20 cellular contexts compared by ENCODE assay signal in genomic region chr2:39017314-39017713, GRCh38.
DNase-seq lines count a peak whose midpoint lies in the region; ATAC-seq and FAIRE-seq lines count a peak whose summit lies in the region.
"Had no signal": no experiment of that assay in that cellular context is flagged by ENCODE, and none has a peak within 500 bp of the region (broad histone marks: within the 10 kb centered on the region; RNA-seq: fewer than 3 reads in every experiment).

No MANE protein-coding gene starts in this region.

- H3K4me3 Mint-ChIP-seq in activated CD4-positive, alpha-beta T cell treated with anti-CD3 and anti-CD28 coated beads, Interleukin-2, amount 10 ng/mL, durations not matched to agents 24 days and 14 days, result no peak overlapping the region
- H3K4me3 Mint-ChIP-seq in activated CD4-positive, alpha-beta T cell treated with anti-CD3 and anti-CD28 coated beads, Interleukin-2, amount 10 ng/mL, durations not matched to agents 7 days and 5 days, result no peak overlapping the region
- H3K4me3 Mint-ChIP-seq: CD4-positive, alpha-beta T cell; GM23338 had no signal

- CTCF ChIA-PET in activated CD4-positive, alpha-beta T cell treated with anti-CD3 and anti-CD28 coated beads, Interleukin-2, amount 10 ng/mL, durations not matched to agents 7 days and 5 days (lab: Charles Lee), result no interaction called here

- H3K4me3 ChIP-seq in subcutaneous abdominal adipose tissue (ENCODE audit: low read depth in 1 of 5, low read length in 5 of 5) (no peak overlapping the region), aorta (ENCODE audit: low read length in 2 of 2) (no peak overlapping the region)
- H3K4me3 ChIP-seq: A549, GM23338 had no signal

- H3K36me3 ChIP-seq in subcutaneous abdominal adipose tissue (ENCODE audit: control insufficient read depth in 5 of 5, insufficient read depth in 5 of 5, low read length in 5 of 5) (peaks cover 11 to 20% (median 15%) of the 10 kb centered on the region in 5 donors), aorta (ENCODE audit: control insufficient read depth in 1 of 2, insufficient read depth in 2 of 2, low read length in 1 of 2) (no peaks in the 10 kb centered on the region)

- H3K9me3 ChIP-seq in subcutaneous abdominal adipose tissue (ENCODE audit: control insufficient read depth in 5 of 5, low read length in 5 of 5), result no peaks in the 10 kb centered on the region
- no peaks in the 10 kb centered on the region for H3K9me3 ChIP-seq in aorta (ENCODE audit: control insufficient read depth, low read length)
- H3K9me3 ChIP-seq: A549, Caco-2 had no signal

- intact Hi-C loops in activated CD4-positive, alpha-beta T cell treated with anti-CD3 and anti-CD28 coated beads, Interleukin-2, amount 10 ng/mL, durations not matched to agents 24 days and 14 days (cut with micrococcal nuclease), result no loop called here
- intact Hi-C loops in aorta (cut with DNase I), result no loop called here

- no peaks in the 10 kb centered on the region for H3K27me3 Mint-ChIP-seq in activated CD4-positive, alpha-beta T cell treated with anti-CD3 and anti-CD28 coated beads, Interleukin-2, amount 10 ng/mL, durations not matched to agents 24 days and 14 days
- H3K27me3 Mint-ChIP-seq in activated CD4-positive, alpha-beta T cell treated with anti-CD3 and anti-CD28 coated beads, Interleukin-2, amount 10 ng/mL, durations not matched to agents 7 days and 5 days, result no peaks in the 10 kb centered on the region
- H3K27me3 Mint-ChIP-seq: CD4-positive, alpha-beta T cell had no signal

- H3K27ac ChIP-seq in subcutaneous abdominal adipose tissue (ENCODE audit: low read depth, low read length) (peak overlapping the region; percentile 73), aorta (ENCODE audit: low read depth in 1 of 2, low read length in 2 of 2) (no peak overlapping the region)
- H3K27ac ChIP-seq: 22Rv1, A549, C4-2B, HL-60 had no signal

- H3K9ac ChIP-seq in subcutaneous abdominal adipose tissue (ENCODE audit: low read length in 5 of 5), result no peak overlapping the region

- H3K36me3 Mint-ChIP-seq in activated CD4-positive, alpha-beta T cell treated with anti-CD3 and anti-CD28 coated beads, Interleukin-2, amount 10 ng/mL, durations not matched to agents 24 days and 14 days (ENCODE audit: low read depth), result peaks cover 42% of the 10 kb centered on the region
- H3K36me3 Mint-ChIP-seq in activated CD4-positive, alpha-beta T cell treated with anti-CD3 and anti-CD28 coated beads, Interleukin-2, amount 10 ng/mL, durations not matched to agents 7 days and 5 days (ENCODE audit: low read depth), result peaks cover 34% of the 10 kb centered on the region

- ATAC-seq in aorta (ENCODE audit: low FRiP score) (peak; percentile 60), GM21381 (IDR thresholded peaks at IDR 0.05; ENCODE audit: unreplicated experiment) (no peak)
- ATAC-seq: A549, GM23338 had no signal

- no peak for FAIRE-seq in frontal cortex (lab: Jason Lieb, UNC)
- FAIRE-seq: A549, D721Med, G401.6, GM12891 had no signal

- H3K27ac Mint-ChIP-seq in activated CD4-positive, alpha-beta T cell treated with anti-CD3 and anti-CD28 coated beads, Interleukin-2, amount 10 ng/mL, durations not matched to agents 24 days and 14 days, result peak overlapping the region; percentile 37
- no peak overlapping the region for H3K27ac Mint-ChIP-seq in activated CD4-positive, alpha-beta T cell treated with anti-CD3 and anti-CD28 coated beads, Interleukin-2, amount 10 ng/mL, durations not matched to agents 7 days and 5 days
- H3K27ac Mint-ChIP-seq: CD4-positive, alpha-beta T cell; GM23338 had no signal

- DNase-seq in activated CD4-positive, alpha-beta T cell treated with anti-CD3 and anti-CD28 coated beads, Interleukin-2, amount 10 ng/mL, durations not matched to agents 24 days and 14 days, result no peak
- no peak for DNase-seq in activated CD4-positive, alpha-beta T cell treated with anti-CD3 and anti-CD28 coated beads, Interleukin-2, amount 10 ng/mL, durations not matched to agents 7 days and 5 days
- peak; percentile 20 for DNase-seq in fibroblast of peridontal ligament (ENCODE audit: extremely low read depth)
- DNase-seq in aorta, result no peak
- no peak for DNase-seq in frontal cortex (ENCODE audit: low spot score in 2 of 2)
- DNase-seq in occipital lobe (lab: John Stamatoyannopoulos, UW), result no peak
- DNase-seq: AML-193; Caco-2; CD4-positive, alpha-beta T cell; HCEC 1CT had no signal

- POLR2A ChIA-PET in activated CD4-positive, alpha-beta T cell treated with anti-CD3 and anti-CD28 coated beads, Interleukin-2, amount 10 ng/mL, durations not matched to agents 7 days and 5 days (lab: Charles Lee), result interaction anchor here (0.6 kb wide), 1 partner anchor 429 kb away, joined by 3 read pairs; no protein-coding TSS in a partner anchor

- no peaks in the 10 kb centered on the region for H3K9me3 Mint-ChIP-seq in activated CD4-positive, alpha-beta T cell treated with anti-CD3 and anti-CD28 coated beads, Interleukin-2, amount 10 ng/mL, durations not matched to agents 24 days and 14 days
- no peaks in the 10 kb centered on the region for H3K9me3 Mint-ChIP-seq in activated CD4-positive, alpha-beta T cell treated with anti-CD3 and anti-CD28 coated beads, Interleukin-2, amount 10 ng/mL, durations not matched to agents 7 days and 5 days
- H3K9me3 Mint-ChIP-seq: CD4-positive, alpha-beta T cell; GM23338 had no signal

- H3K4me1 ChIP-seq in subcutaneous abdominal adipose tissue (ENCODE audit: control insufficient read depth in 5 of 5, insufficient read depth in 5 of 5, low read length in 5 of 5), result peaks cover 0 to 30% (median 14%) of the 10 kb centered on the region in 5 donors
- H3K4me1 ChIP-seq in aorta (ENCODE audit: control insufficient read depth in 1 of 2, insufficient read depth in 2 of 2, low read length in 2 of 2), result peaks cover 0 to 2% of the 10 kb centered on the region in 2 donors
- H3K4me1 ChIP-seq: A549, Caco-2 had no signal

- H3K4me1 Mint-ChIP-seq in activated CD4-positive, alpha-beta T cell treated with anti-CD3 and anti-CD28 coated beads, Interleukin-2, amount 10 ng/mL, durations not matched to agents 24 days and 14 days, result peaks cover 13% of the 10 kb centered on the region
- no peaks in the 10 kb centered on the region for H3K4me1 Mint-ChIP-seq in activated CD4-positive, alpha-beta T cell treated with anti-CD3 and anti-CD28 coated beads, Interleukin-2, amount 10 ng/mL, durations not matched to agents 7 days and 5 days

- H3K27me3 ChIP-seq in subcutaneous abdominal adipose tissue (ENCODE audit: control insufficient read depth in 5 of 5, insufficient read depth in 4 of 5, low read length in 5 of 5) (no peaks in the 10 kb centered on the region), aorta (ENCODE audit: control insufficient read depth in 1 of 2, insufficient read depth in 2 of 2, low read length in 1 of 2) (no peaks in the 10 kb centered on the region)
